In genomic region chr1:40704817-40705733, GRCh38 we compare ENCODE assay signal across 1 cellular context.
TF ChIP-seq lines count a peak whose summit lies in the region.

No MANE protein-coding gene starts in this region.

TF ChIP-seq in WTC11, 78 proteins besides CTCF, POLR2A, EP300 and RAD21 (continued from another document):
- TF ChIP-seq E2F1 (CRISPR knock-in tag; IDR thresholded peaks at IDR 0.05) (no peak), ARID4B (CRISPR knock-in tag; IDR thresholded peaks at IDR 0.05; ENCODE audit: borderline replicate concordance) (no peak), GABPB1 (CRISPR knock-in tag; IDR thresholded peaks at IDR 0.05) (no peak), NR1H2 (CRISPR knock-in tag; IDR thresholded peaks at IDR 0.05) (no peak), ZBTB21 (CRISPR knock-in tag; IDR thresholded peaks at IDR 0.05; ENCODE audit: borderline replicate concordance) (no peak), USF1 (CRISPR knock-in tag; IDR thresholded peaks at IDR 0.05) (no peak)
TF ChIP-seq in WTC11: peak in this region for 0.
